2 cellular contexts compared by ENCODE assay signal in the genomic region with DNA sequence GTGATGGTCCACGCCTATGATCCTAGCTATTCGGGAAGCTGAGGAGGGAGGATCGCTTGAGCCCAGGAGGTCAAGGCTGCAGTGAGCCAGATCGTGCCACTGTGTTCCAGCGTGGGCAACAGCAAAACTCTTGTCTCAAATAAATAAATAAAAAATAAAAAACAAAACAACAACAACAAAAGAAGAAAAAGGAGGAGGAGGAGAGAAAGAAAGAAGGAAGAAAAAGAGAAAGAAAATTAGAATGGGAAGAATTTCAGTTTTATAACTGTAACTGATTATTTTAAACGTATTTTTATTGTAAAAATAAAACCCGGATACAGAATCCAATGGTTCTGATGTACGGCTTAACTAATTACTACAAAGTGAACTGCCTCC.
TF ChIP-seq lines count a peak whose summit lies in the region.

No MANE protein-coding gene starts in this region.

TF ChIP-seq in SK-N-SH, 30 proteins besides CTCF, POLR2A, EP300 and RAD21 (continued from another document):
- TF ChIP-seq RXRA (IDR thresholded peaks at IDR 0.05; ENCODE audit: borderline replicate concordance, low read depth): no peak
- no peak for TF ChIP-seq FOXJ3 (CRISPR knock-in tag; IDR thresholded peaks at IDR 0.05)
- TF ChIP-seq, protein P1, sequence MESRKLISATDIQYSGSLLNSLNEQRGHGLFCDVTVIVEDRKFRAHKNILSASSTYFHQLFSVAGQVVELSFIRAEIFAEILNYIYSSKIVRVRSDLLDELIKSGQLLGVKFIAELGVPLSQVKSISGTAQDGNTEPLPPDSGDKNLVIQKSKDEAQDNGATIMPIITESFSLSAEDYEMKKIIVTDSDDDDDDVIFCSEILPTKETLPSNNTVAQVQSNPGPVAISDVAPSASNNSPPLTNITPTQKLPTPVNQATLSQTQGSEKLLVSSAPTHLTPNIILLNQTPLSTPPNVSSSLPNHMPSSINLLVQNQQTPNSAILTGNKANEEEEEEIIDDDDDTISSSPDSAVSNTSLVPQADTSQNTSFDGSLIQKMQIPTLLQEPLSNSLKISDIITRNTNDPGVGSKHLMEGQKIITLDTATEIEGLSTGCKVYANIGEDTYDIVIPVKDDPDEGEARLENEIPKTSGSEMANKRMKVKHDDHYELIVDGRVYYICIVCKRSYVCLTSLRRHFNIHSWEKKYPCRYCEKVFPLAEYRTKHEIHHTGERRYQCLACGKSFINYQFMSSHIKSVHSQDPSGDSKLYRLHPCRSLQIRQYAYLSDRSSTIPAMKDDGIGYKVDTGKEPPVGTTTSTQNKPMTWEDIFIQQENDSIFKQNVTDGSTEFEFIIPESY (IDR thresholded peaks at IDR 0.05; ENCODE audit: borderline replicate concordance, low read depth): no peak
- TF ChIP-seq, protein P2, sequence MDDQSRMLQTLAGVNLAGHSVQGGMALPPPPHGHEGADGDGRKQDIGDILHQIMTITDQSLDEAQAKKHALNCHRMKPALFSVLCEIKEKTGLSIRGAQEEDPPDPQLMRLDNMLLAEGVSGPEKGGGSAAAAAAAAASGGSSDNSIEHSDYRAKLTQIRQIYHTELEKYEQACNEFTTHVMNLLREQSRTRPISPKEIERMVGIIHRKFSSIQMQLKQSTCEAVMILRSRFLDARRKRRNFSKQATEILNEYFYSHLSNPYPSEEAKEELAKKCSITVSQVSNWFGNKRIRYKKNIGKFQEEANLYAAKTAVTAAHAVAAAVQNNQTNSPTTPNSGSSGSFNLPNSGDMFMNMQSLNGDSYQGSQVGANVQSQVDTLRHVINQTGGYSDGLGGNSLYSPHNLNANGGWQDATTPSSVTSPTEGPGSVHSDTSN (IDR thresholded peaks at IDR 0.05): no peak
- TF ChIP-seq NFIC (IDR thresholded peaks at IDR 0.05; ENCODE audit: borderline replicate concordance): no peak
- TF ChIP-seq MXI1 (IDR thresholded peaks at IDR 0.05; ENCODE audit: low read depth, low read length): no peak
- no peak for TF ChIP-seq YY1 (IDR thresholded peaks at IDR 0.05; ENCODE audit: low read depth)
- TF ChIP-seq NRF1 (IDR thresholded peaks at IDR 0.05; ENCODE audit: low read depth, low read length): no peak
- TF ChIP-seq MEF2A (IDR thresholded peaks at IDR 0.05; ENCODE audit: borderline replicate concordance, low read depth): no peak

TF ChIP-seq in SK-N-SH treated with all-trans-retinoic acid at 6 μM for 48 hours, 23 proteins besides CTCF, POLR2A, EP300 and RAD21 (continued from another document):
- TF ChIP-seq SNAI2 (CRISPR knock-in tag; IDR thresholded peaks at IDR 0.05) (no peak), ARNTL (CRISPR knock-in tag; IDR thresholded peaks at IDR 0.05; ENCODE audit: borderline replicate concordance, low read depth) (no peak), BACH2 (CRISPR knock-in tag; IDR thresholded peaks at IDR 0.05; ENCODE audit: borderline replicate concordance) (no peak), ZFP30 (CRISPR knock-in tag; IDR thresholded peaks at IDR 0.05) (no peak), GLIS3 (CRISPR knock-in tag; IDR thresholded peaks at IDR 0.05) (no peak), CSDC2 (CRISPR knock-in tag; IDR thresholded peaks at IDR 0.05) (no peak), ZNF565 (CRISPR knock-in tag; conservative IDR thresholded peaks at IDR 0.05; ENCODE audit: low read depth) (no peak), TOX (CRISPR knock-in tag; IDR thresholded peaks at IDR 0.05; ENCODE audit: borderline replicate concordance) (no peak), TCF4 (CRISPR knock-in tag; IDR thresholded peaks at IDR 0.05; ENCODE audit: borderline replicate concordance) (no peak), PPARA (CRISPR knock-in tag; IDR thresholded peaks at IDR 0.05; ENCODE audit: borderline replicate concordance) (no peak), ISL1 (CRISPR knock-in tag; IDR thresholded peaks at IDR 0.05) (no peak)
- TF ChIP-seq, protein P3, sequence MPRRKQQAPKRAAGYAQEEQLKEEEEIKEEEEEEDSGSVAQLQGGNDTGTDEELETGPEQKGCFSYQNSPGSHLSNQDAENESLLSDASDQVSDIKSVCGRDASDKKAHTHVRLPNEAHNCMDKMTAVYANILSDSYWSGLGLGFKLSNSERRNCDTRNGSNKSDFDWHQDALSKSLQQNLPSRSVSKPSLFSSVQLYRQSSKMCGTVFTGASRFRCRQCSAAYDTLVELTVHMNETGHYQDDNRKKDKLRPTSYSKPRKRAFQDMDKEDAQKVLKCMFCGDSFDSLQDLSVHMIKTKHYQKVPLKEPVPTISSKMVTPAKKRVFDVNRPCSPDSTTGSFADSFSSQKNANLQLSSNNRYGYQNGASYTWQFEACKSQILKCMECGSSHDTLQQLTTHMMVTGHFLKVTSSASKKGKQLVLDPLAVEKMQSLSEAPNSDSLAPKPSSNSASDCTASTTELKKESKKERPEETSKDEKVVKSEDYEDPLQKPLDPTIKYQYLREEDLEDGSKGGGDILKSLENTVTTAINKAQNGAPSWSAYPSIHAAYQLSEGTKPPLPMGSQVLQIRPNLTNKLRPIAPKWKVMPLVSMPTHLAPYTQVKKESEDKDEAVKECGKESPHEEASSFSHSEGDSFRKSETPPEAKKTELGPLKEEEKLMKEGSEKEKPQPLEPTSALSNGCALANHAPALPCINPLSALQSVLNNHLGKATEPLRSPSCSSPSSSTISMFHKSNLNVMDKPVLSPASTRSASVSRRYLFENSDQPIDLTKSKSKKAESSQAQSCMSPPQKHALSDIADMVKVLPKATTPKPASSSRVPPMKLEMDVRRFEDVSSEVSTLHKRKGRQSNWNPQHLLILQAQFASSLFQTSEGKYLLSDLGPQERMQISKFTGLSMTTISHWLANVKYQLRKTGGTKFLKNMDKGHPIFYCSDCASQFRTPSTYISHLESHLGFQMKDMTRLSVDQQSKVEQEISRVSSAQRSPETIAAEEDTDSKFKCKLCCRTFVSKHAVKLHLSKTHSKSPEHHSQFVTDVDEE (CRISPR knock-in tag; IDR thresholded peaks at IDR 0.05): no peak
- TF ChIP-seq, protein P4, sequence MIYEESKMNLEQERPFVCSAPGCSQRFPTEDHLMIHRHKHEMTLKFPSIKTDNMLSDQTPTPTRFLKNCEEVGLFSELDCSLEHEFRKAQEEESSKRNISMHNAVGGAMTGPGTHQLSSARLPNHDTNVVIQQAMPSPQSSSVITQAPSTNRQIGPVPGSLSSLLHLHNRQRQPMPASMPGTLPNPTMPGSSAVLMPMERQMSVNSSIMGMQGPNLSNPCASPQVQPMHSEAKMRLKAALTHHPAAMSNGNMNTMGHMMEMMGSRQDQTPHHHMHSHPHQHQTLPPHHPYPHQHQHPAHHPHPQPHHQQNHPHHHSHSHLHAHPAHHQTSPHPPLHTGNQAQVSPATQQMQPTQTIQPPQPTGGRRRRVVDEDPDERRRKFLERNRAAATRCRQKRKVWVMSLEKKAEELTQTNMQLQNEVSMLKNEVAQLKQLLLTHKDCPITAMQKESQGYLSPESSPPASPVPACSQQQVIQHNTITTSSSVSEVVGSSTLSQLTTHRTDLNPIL (CRISPR knock-in tag; IDR thresholded peaks at IDR 0.05; ENCODE audit: low read depth): no peak
- TF ChIP-seq, protein P5, sequence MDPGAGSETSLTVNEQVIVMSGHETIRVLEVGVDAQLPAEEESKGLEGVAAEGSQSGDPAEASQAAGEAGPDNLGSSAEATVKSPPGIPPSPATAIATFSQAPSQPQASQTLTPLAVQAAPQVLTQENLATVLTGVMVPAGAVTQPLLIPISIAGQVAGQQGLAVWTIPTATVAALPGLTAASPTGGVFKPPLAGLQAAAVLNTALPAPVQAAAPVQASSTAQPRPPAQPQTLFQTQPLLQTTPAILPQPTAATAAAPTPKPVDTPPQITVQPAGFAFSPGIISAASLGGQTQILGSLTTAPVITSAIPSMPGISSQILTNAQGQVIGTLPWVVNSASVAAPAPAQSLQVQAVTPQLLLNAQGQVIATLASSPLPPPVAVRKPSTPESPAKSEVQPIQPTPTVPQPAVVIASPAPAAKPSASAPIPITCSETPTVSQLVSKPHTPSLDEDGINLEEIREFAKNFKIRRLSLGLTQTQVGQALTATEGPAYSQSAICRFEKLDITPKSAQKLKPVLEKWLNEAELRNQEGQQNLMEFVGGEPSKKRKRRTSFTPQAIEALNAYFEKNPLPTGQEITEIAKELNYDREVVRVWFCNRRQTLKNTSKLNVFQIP (CRISPR knock-in tag; IDR thresholded peaks at IDR 0.05; ENCODE audit: borderline replicate concordance, low read depth): no peak
